In the genomic region with DNA sequence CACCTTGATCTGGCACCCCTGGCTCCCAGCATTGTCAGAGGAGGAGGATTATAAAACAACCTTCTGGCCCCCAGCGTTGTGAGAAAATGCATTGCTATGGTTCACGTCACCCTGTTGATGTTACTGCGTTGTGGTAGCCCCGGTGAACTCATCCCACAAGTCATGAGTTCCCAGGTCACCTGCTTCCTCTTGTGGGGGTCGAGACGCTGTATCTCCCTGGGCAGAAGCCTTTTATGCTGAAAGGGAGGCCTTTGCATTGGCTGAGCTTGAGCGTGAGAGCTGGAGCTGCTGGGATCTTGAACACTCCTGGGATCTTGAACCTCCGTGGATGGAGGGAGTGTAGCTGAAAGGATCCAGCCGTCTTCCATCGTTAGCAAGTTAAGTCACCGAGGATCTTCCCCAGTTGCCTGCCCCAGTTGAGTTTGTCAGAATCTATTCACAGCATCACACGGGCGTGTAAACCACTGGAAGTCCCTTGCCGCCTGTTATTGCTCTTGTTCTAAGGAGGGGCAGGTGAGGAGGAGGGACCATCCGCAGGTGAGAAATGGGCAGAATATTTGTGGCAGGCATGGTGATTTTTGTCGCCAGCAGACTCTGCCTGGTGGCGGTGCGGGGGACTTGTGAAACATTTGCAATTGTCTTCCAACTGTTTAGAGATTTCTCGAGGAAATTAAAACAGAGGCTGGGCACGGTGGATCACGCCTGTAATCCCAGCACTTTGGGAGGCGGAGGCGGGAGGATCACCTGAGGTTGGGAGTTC, we compare ENCODE assay signal across 14 cellular contexts.
"Had no signal": no experiment of that assay in that cellular context is flagged by ENCODE, and none has a peak within 500 bp of the region (broad histone marks: within the 10 kb centered on the region; RNA-seq: fewer than 3 reads in every experiment).

No MANE protein-coding gene starts in this region.

- H3K9ac ChIP-seq: parathyroid adenoma had no signal

- H3K36me3 ChIP-seq: neutrophil, thoracic aorta had no signal

- H3K4me1 ChIP-seq: parathyroid adenoma had no signal

- H3K9me3 ChIP-seq: neutrophil, thoracic aorta had no signal

- H3K4me3 ChIP-seq: lung, thoracic aorta had no signal

- H3K79me2 ChIP-seq: parathyroid adenoma had no signal

- DNase-seq: activated CD4-positive, alpha-beta memory T cell treated with anti-CD3 and anti-CD28 coated beads for 36 hours; activated naive CD4-positive, alpha-beta T cell treated with anti-CD3 and anti-CD28 coated beads, Interleukin-2, amount 10 ng/mL, durations not matched to agents 7 days and 5 days; activated T-cell treated with anti-CD3 and anti-CD28 coated beads, Interleukin-2, amount 50 U/mL, for 24 hours; head of caudate nucleus; left colon; naive B cell; stimulated activated CD4-positive, alpha-beta T cell treated with anti-CD3 and anti-CD28 coated beads, Interleukin-1b, Interleukin-23, amount 100 ng/mL, for 48 hours; T1000 had no signal

- FAIRE-seq: islet of Langerhans had no signal

- H3K27me3 ChIP-seq: neutrophil had no signal

- H3K27ac ChIP-seq: neutrophil, parathyroid adenoma, thoracic aorta had no signal

- H2AFZ ChIP-seq: parathyroid adenoma had no signal

- ATAC-seq: left colon; stimulated activated effector memory CD8-positive, alpha-beta T cell treated with anti-CD3 and anti-CD28 coated beads, Interleukin-12 subunit alpha, Interleukin-12 subunit beta, amount 100 ng/mL, for 72 hours had no signal
